ENCODE assay signal across 11 cellular contexts in genomic region chr4:185171373-185172071, GRCh38. TPM values are rescaled to one million over a fixed set of nuclear protein-coding genes. Genes with fewer than 3 reads are reported as not detected.
DNase-seq lines count a peak whose midpoint lies in the region; ATAC-seq and TF ChIP-seq lines count a peak whose summit lies in the region.
"Had no signal": no experiment of that assay in that cellular context is flagged by ENCODE, and none has a peak within 500 bp of the region (broad histone marks: within the 10 kb centered on the region; RNA-seq: fewer than 3 reads in every experiment).

No MANE protein-coding gene starts in this region.

- peak overlapping the region; percentile 30 for H3K27ac Mint-ChIP-seq in activated B cell treated with CpG ODN at 0.5 μM for 24 hours
- H3K27ac Mint-ChIP-seq: activated T-helper 1 cell treated with anti-CD3 and anti-CD28 coated beads, Interleukin-12 subunit alpha, Interleukin-12 subunit beta, Interleukin-2, Interleukin-4 antibody, amounts not matched to agents 30 ng/mL and 10 ng/mL and 1 ng/mL, durations not matched to agents 14 hours and 24 hours and 36 hours had no signal

- H3K4me1 Mint-ChIP-seq in activated B cell treated with CpG ODN at 0.5 μM for 24 hours, result peaks cover 16% of the 10 kb centered on the region

- ATAC-seq in GM18502 (IDR thresholded peaks at IDR 0.05; ENCODE audit: poor library complexity, unreplicated experiment) (peak; percentile 87), GM21423 (IDR thresholded peaks at IDR 0.05; ENCODE audit: unreplicated experiment) (peak; percentile 80), HG03064 (IDR thresholded peaks at IDR 0.05; ENCODE audit: low read depth, unreplicated experiment) (peak; percentile 88), activated B cell treated with CpG ODN at 0.5 μM for 24 hours (ENCODE audit: low read depth) (peak; percentile 42), HG02840 (IDR thresholded peaks at IDR 0.05; ENCODE audit: low FRiP score, unreplicated experiment) (no peak), left lung (no peak)

- H3K9me3 ChIP-seq in left lung, result no peaks in the 10 kb centered on the region

- H3K4me3 ChIP-seq in left lung, result no peak overlapping the region

- no peak for DNase-seq in activated B cell treated with CpG ODN at 0.5 μM for 24 hours
- no peak for DNase-seq in ecto neural progenitor cell (ENCODE audit: low spot score)
- no peak for DNase-seq in HCEC 1CT
- no peak for DNase-seq in left lung
- DNase-seq: NCI-H1417 treated with DMSO at 0.1 percent for 48 hours had no signal

- H3K27me3 Mint-ChIP-seq in activated B cell treated with CpG ODN at 0.5 μM for 24 hours, result no peaks in the 10 kb centered on the region

- no peaks in the 10 kb centered on the region for H3K4me1 ChIP-seq in left lung

- intact Hi-C loops in activated B cell treated with CpG ODN at 0.5 μM for 24 hours (cut with micrococcal nuclease) (no loop called here), left lung (cut with DNase I) (no loop called here)

- no peak overlapping the region for H3K27ac ChIP-seq in left lung

- TF ChIP-seq CTCF in activated B cell treated with CpG ODN at 0.5 μM for 24 hours (IDR thresholded peaks at IDR 0.05) (no peak), left lung (IDR thresholded peaks at IDR 0.05) (no peak)

- CTCF ChIA-PET in activated B cell treated with CpG ODN at 0.5 μM for 24 hours (lab: Charles Lee), result interaction anchor here (1.2 kb wide), 1 partner anchor 12 kb away, joined by 3 read pairs; no protein-coding TSS in a partner anchor

- no peaks in the 10 kb centered on the region for H3K9me3 Mint-ChIP-seq in activated B cell treated with CpG ODN at 0.5 μM for 24 hours
- H3K9me3 Mint-ChIP-seq: activated T-helper 1 cell treated with anti-CD3 and anti-CD28 coated beads, Interleukin-12 subunit alpha, Interleukin-12 subunit beta, Interleukin-2, Interleukin-4 antibody, amounts not matched to agents 30 ng/mL and 10 ng/mL and 1 ng/mL, durations not matched to agents 14 hours and 24 hours and 36 hours had no signal

- peaks cover 57% of the 10 kb centered on the region for H3K36me3 Mint-ChIP-seq in activated B cell treated with CpG ODN at 0.5 μM for 24 hours (ENCODE audit: low read depth)

- H3K36me3 ChIP-seq in left lung, result peaks cover 0 to 29% of the 10 kb centered on the region in 2 donors

- POLR2A ChIA-PET in activated B cell treated with CpG ODN at 0.5 μM for 24 hours (lab: Charles Lee), result interaction anchor here (0.6 to 0.8 kb wide), 2 partner anchors 633 to 1668 kb away, joined by 3 to 10 read pairs; no protein-coding TSS in a partner anchor

- no peaks in the 10 kb centered on the region for H3K27me3 ChIP-seq in left lung

- H3K4me3 Mint-ChIP-seq in activated B cell treated with CpG ODN at 0.5 μM for 24 hours, result peak overlapping the region; percentile 0
- H3K4me3 Mint-ChIP-seq: activated T-helper 1 cell treated with anti-CD3 and anti-CD28 coated beads, Interleukin-12 subunit alpha, Interleukin-12 subunit beta, Interleukin-2, Interleukin-4 antibody, amounts not matched to agents 30 ng/mL and 10 ng/mL and 1 ng/mL, durations not matched to agents 14 hours and 24 hours and 36 hours; mesothelial cell of epicardium had no signal

RNA-seq across cellular contexts. Expression of gene SLC25A4, which starts 28.5 kb away (rescaled TPM):
- total RNA-seq in activated B cell treated with CpG ODN at 0.5 μM for 24 hours (8.9 and 9.4 TPM in 2 replicates), left lung (10 to 100 TPM; 37.6 to 57.3 TPM)

RNA-seq across cellular contexts. Expression of gene CFAP97, which starts 32.3 kb away (rescaled TPM):
- 42.6 and 44.1 TPM in 2 replicates for total RNA-seq in activated B cell treated with CpG ODN at 0.5 μM for 24 hours
- total RNA-seq in left lung, result 10 to 100 TPM; 25.7 to 39.0 TPM

RNA-seq across cellular contexts. Expression of gene SNX25, which starts 37.9 kb away (rescaled TPM):
- total RNA-seq in activated B cell treated with CpG ODN at 0.5 μM for 24 hours (53.1 and 53.7 TPM in 2 replicates), left lung (100 to 1,000 TPM in 1 of 2 donors, 10 to 100 TPM in 1; 65.8 to 122 TPM)

Comparison
In these comparisons a context has a peak if more than half of its experiments do, and no peak if none do; other contexts are left out.
1. ATAC-seq: peak in GM18502 (single experiment), GM21423 (single experiment), HG03064 (single experiment) and activated B cell treated with CpG ODN at 0.5 μM for 24 hours (single experiment); none in HG02840 (single experiment) and left lung (single experiment).